Comparison of ENCODE assay signal across 17 cellular contexts in the genomic region with DNA sequence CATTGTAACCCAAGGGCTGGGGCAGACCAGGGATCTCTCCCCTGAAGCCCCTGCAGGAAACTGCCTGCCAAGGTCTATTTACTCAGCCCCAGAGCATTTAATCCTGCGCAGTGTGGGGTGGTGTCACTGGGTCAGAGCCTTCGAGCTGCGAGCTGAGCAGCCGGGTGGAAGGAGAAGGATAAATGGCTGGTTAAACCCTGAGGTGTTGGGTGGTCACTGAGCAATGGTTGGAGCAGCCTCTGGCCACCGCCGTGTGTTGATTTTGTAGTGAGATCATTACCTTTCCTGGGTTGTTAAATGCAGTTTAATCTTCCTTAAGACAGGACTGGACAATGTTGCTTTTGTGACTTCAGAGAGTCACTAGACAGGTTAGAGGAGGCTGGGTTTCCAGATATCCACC.
A peak's percentile ranks its signal among the peaks of the same experiment; 100 is the strongest.
DNase-seq lines count a peak whose midpoint lies in the region; ATAC-seq, FAIRE-seq and TF ChIP-seq lines count a peak whose summit lies in the region.
"Had no signal": no experiment of that assay in that cellular context is flagged by ENCODE, and none has a peak within 500 bp of the region (broad histone marks: within the 10 kb centered on the region; RNA-seq: fewer than 3 reads in every experiment).

No MANE protein-coding gene starts in this region.

- no peak overlapping the region for H3K4ac ChIP-seq in trophoblast cell (ENCODE audit: low read depth, low read length)

- H3K27ac ChIP-seq in left ventricle myocardium inferior (replicated peaks) (peak overlapping the region; percentile 68), trophoblast cell (ENCODE audit: low read depth, low read length) (peak overlapping the region; percentile 50)

- DNase-seq in left ventricle myocardium inferior: no peak
- no peak for DNase-seq in Right ventricle myocardium inferior (ENCODE audit: missing footprints)
- DNase-seq in trophoblast cell: no peak
- no peak for DNase-seq in H4 (ENCODE audit: low spot score)
- DNase-seq in activated naive CD4-positive, alpha-beta T cell (lab: John Stamatoyannopoulos, UW): no peak
- no peak for DNase-seq in activated CD4-positive, alpha-beta T cell treated with anti-CD3 and anti-CD28 coated beads, Interleukin-2, amount 10 ng/mL, durations not matched to agents 7 days and 5 days
- DNase-seq: activated naive CD4-positive, alpha-beta T cell treated with anti-CD3 and anti-CD28 coated beads for 36 hours; CD4-positive, alpha-beta memory T cell; erythroblast; midbrain; occipital lobe; Right ventricle myocardium superior; T-helper 17 cell; upper lobe of left lung had no signal

- H3K4me3 ChIP-seq in left ventricle myocardium inferior: no peak overlapping the region
- H3K4me3 ChIP-seq in trophoblast cell (ENCODE audit: low read depth, low read length): no peak overlapping the region
- H3K4me3 ChIP-seq: skin epidermis, upper lobe of left lung had no signal

- H3K79me2 ChIP-seq in trophoblast cell (ENCODE audit: control insufficient read depth, insufficient read depth, low read length, poor library complexity): peaks cover 2% of the 10 kb centered on the region

- no peak overlapping the region for H3K23ac ChIP-seq in trophoblast cell (ENCODE audit: low read length)

- no peak overlapping the region for H3K18ac ChIP-seq in trophoblast cell (ENCODE audit: low read length)

- CTCF ChIA-PET in activated CD4-positive, alpha-beta T cell treated with anti-CD3 and anti-CD28 coated beads, Interleukin-2, amount 10 ng/mL, durations not matched to agents 7 days and 5 days (lab: Charles Lee): interaction anchor here (0.8 kb wide), 1 partner anchor 11 kb away, joined by 3 read pairs; no protein-coding TSS in a partner anchor

- H3K27me3 ChIP-seq in left ventricle myocardium inferior (ENCODE audit: low read depth) (no peaks in the 10 kb centered on the region), trophoblast cell (ENCODE audit: insufficient read depth, low read length) (no peaks in the 10 kb centered on the region)
- H3K27me3 ChIP-seq: upper lobe of left lung had no signal

- no peak overlapping the region for H2BK5ac ChIP-seq in trophoblast cell (ENCODE audit: low read depth, low read length, poor library complexity)

- peaks cover 53% of the 10 kb centered on the region for H3K4me1 ChIP-seq in left ventricle myocardium inferior
- peaks cover 20 to 42% of the 10 kb centered on the region in 2 experiments for H3K4me1 ChIP-seq in trophoblast cell (ENCODE audit: control insufficient read depth in 1 of 2, insufficient read depth in 2 of 2, low read length in 2 of 2)

- peaks cover 8% of the 10 kb centered on the region for H3K27me3 Mint-ChIP-seq in activated T-helper 17 cell treated with anti-CD3 and anti-CD28 coated beads, Interleukin-2, amount 50 U/mL, for 72 hours
- peaks cover 15% of the 10 kb centered on the region for H3K27me3 Mint-ChIP-seq in activated CD4-positive, alpha-beta T cell treated with anti-CD3 and anti-CD28 coated beads, Interleukin-2, amount 10 ng/mL, durations not matched to agents 7 days and 5 days

- no peaks in the 10 kb centered on the region for H3K9me3 Mint-ChIP-seq in activated T-helper 17 cell treated with anti-CD3 and anti-CD28 coated beads, Interleukin-2, amount 50 U/mL, for 72 hours
- no peaks in the 10 kb centered on the region for H3K9me3 Mint-ChIP-seq in activated CD4-positive, alpha-beta T cell treated with anti-CD3 and anti-CD28 coated beads, Interleukin-2, amount 10 ng/mL, durations not matched to agents 7 days and 5 days
- H3K9me3 Mint-ChIP-seq: activated naive CD4-positive, alpha-beta T cell treated with anti-CD3 and anti-CD28 coated beads for 36 hours; CD4-positive, alpha-beta memory T cell had no signal

- no peak overlapping the region for H2BK120ac ChIP-seq in trophoblast cell (ENCODE audit: insufficient read depth, low read length, poor library complexity)

- POLR2A ChIA-PET in activated CD4-positive, alpha-beta T cell treated with anti-CD3 and anti-CD28 coated beads, Interleukin-2, amount 10 ng/mL, durations not matched to agents 7 days and 5 days (lab: Charles Lee): no interaction called here

- FAIRE-seq in islet of Langerhans (lab: Jason Lieb, UNC): peak; percentile 97

- peak overlapping the region; percentile 44 for H3K4me2 ChIP-seq in trophoblast cell (ENCODE audit: low read length)

- H2AK5ac ChIP-seq in trophoblast cell (ENCODE audit: low read length): no peak overlapping the region

- H4K8ac ChIP-seq in trophoblast cell (ENCODE audit: low read depth, low read length): no peak overlapping the region

- H3K4me1 Mint-ChIP-seq in activated T-helper 17 cell treated with anti-CD3 and anti-CD28 coated beads, Interleukin-2, amount 50 U/mL, for 72 hours: no peaks in the 10 kb centered on the region
- H3K4me1 Mint-ChIP-seq in activated CD4-positive, alpha-beta T cell treated with anti-CD3 and anti-CD28 coated beads, Interleukin-2, amount 10 ng/mL, durations not matched to agents 7 days and 5 days: peaks cover under 1% of the 10 kb centered on the region
- H3K4me1 Mint-ChIP-seq: CD4-positive, alpha-beta memory T cell; T-helper 17 cell had no signal

- H3K27ac Mint-ChIP-seq in activated T-helper 17 cell treated with anti-CD3 and anti-CD28 coated beads, Interleukin-2, amount 50 U/mL, for 72 hours: no peak overlapping the region
- no peak overlapping the region for H3K27ac Mint-ChIP-seq in activated CD4-positive, alpha-beta T cell treated with anti-CD3 and anti-CD28 coated beads, Interleukin-2, amount 10 ng/mL, durations not matched to agents 7 days and 5 days
- H3K27ac Mint-ChIP-seq: activated naive CD4-positive, alpha-beta T cell treated with anti-CD3 and anti-CD28 coated beads for 36 hours; CD4-positive, alpha-beta memory T cell; T-helper 17 cell had no signal

- no CpG with 5 or more reads among the region's 6 CpGs for WGBS in trophoblast cell (ENCODE audit: extremely low coverage, insufficient coverage, insufficient read length)

- no peaks in the 10 kb centered on the region for H3K36me3 Mint-ChIP-seq in activated T-helper 17 cell treated with anti-CD3 and anti-CD28 coated beads, Interleukin-2, amount 50 U/mL, for 72 hours (ENCODE audit: low read depth)
- peaks cover 2% of the 10 kb centered on the region for H3K36me3 Mint-ChIP-seq in activated CD4-positive, alpha-beta T cell treated with anti-CD3 and anti-CD28 coated beads, Interleukin-2, amount 10 ng/mL, durations not matched to agents 7 days and 5 days (ENCODE audit: low read depth)
- H3K36me3 Mint-ChIP-seq: CD4-positive, alpha-beta memory T cell had no signal

- no peak overlapping the region for H2BK12ac ChIP-seq in trophoblast cell (ENCODE audit: low read length)

- H3K79me1 ChIP-seq in trophoblast cell (ENCODE audit: low read length): peaks cover 4% of the 10 kb centered on the region

- H3K9ac ChIP-seq in trophoblast cell (ENCODE audit: low read length): no peak overlapping the region

- H2AFZ ChIP-seq in trophoblast cell (ENCODE audit: insufficient read depth, low read length, poor library complexity): no peak overlapping the region

- intact Hi-C loops in left ventricle myocardium inferior (cut with micrococcal nuclease) (no loop called here), Right ventricle myocardium inferior (cut with DNase I) (no loop called here)

- H3K36me3 ChIP-seq in left ventricle myocardium inferior (no peaks in the 10 kb centered on the region), trophoblast cell (ENCODE audit: control insufficient read depth in 1 of 2, insufficient read depth in 2 of 2, low read length in 2 of 2) (no peaks in the 10 kb centered on the region)
- H3K36me3 ChIP-seq: upper lobe of left lung had no signal

- no peak overlapping the region for H3K4me3 Mint-ChIP-seq in activated T-helper 17 cell treated with anti-CD3 and anti-CD28 coated beads, Interleukin-2, amount 50 U/mL, for 72 hours
- H3K4me3 Mint-ChIP-seq in activated CD4-positive, alpha-beta T cell treated with anti-CD3 and anti-CD28 coated beads, Interleukin-2, amount 10 ng/mL, durations not matched to agents 7 days and 5 days: no peak overlapping the region
- H3K4me3 Mint-ChIP-seq: activated naive CD4-positive, alpha-beta T cell treated with anti-CD3 and anti-CD28 coated beads for 36 hours; CD4-positive, alpha-beta memory T cell; T-helper 17 cell had no signal

- H4K91ac ChIP-seq in trophoblast cell (ENCODE audit: low read depth, low read length): no peak overlapping the region

- ATAC-seq in Right ventricle myocardium inferior: no peak
- ATAC-seq in activated T-helper 17 cell treated with anti-CD3 and anti-CD28 coated beads, Interleukin-2, amount 50 U/mL, for 72 hours (replicated peaks): no peak
- ATAC-seq: T-helper 17 cell had no signal

- H3K9me3 ChIP-seq in left ventricle myocardium inferior (replicated peaks) (no peaks in the 10 kb centered on the region), trophoblast cell (ENCODE audit: insufficient read depth, low read depth, low read length) (peaks cover 2% of the 10 kb centered on the region)
- H3K9me3 ChIP-seq: upper lobe of left lung had no signal

- H3K14ac ChIP-seq in trophoblast cell (ENCODE audit: low read length): no peak overlapping the region

- TF ChIP-seq CTCF in left ventricle myocardium inferior (IDR thresholded peaks at IDR 0.05; ENCODE audit: borderline replicate concordance): no peak

- no peak overlapping the region for H4K12ac ChIP-seq in trophoblast cell (ENCODE audit: low read depth, low read length)
